Comparison of ENCODE assay signal across 1 cellular context in the genomic region with DNA sequence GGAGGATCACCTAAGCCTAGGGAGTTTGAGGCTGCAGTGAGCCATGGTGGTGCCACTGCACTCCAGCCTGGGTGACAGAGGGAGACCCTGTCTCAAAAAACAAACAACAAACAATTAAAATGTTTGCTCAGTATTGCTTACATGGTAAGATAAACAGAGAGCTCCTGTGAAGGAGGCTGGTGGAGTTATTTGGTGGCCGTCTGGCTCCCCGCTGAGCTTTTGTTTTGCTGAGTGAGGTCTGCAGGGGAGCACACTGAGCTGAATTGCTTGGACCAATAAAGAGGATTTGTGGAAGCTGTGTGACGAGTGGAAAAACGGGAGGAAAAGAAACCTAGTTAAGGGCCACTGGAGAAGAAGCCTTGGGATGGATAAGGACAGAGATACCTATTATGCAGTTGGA.
TF ChIP-seq lines count a peak whose summit lies in the region.

No MANE protein-coding gene starts in this region.

TF ChIP-seq in K562, 482 proteins besides CTCF, POLR2A, EP300 and RAD21:
- no peak for TF ChIP-seq KAT2B (IDR thresholded peaks at IDR 0.05; ENCODE audit: low read depth, low read length)
- TF ChIP-seq, protein P1, sequence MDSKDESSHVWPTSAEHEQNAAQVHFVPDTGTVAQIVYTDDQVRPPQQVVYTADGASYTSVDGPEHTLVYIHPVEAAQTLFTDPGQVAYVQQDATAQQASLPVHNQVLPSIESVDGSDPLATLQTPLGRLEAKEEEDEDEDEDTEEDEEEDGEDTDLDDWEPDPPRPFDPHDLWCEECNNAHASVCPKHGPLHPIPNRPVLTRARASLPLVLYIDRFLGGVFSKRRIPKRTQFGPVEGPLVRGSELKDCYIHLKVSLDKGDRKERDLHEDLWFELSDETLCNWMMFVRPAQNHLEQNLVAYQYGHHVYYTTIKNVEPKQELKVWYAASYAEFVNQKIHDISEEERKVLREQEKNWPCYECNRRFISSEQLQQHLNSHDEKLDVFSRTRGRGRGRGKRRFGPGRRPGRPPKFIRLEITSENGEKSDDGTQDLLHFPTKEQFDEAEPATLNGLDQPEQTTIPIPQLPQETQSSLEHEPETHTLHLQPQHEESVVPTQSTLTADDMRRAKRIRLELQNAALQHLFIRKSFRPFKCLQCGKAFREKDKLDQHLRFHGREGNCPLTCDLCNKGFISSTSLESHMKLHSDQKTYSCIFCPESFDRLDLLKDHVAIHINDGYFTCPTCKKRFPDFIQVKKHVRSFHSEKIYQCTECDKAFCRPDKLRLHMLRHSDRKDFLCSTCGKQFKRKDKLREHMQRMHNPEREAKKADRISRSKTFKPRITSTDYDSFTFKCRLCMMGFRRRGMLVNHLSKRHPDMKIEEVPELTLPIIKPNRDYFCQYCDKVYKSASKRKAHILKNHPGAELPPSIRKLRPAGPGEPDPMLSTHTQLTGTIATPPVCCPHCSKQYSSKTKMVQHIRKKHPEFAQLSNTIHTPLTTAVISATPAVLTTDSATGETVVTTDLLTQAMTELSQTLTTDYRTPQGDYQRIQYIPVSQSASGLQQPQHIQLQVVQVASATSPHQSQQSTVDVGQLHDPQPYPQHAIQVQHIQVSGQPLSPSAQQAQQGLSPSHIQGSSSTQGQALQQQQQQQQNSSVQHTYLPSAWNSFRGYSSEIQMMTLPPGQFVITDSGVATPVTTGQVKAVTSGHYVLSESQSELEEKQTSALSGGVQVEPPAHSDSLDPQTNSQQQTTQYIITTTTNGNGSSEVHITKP (IDR thresholded peaks at IDR 0.05; ENCODE audit: partially characterized antibody), result no peak
